Comparison of ENCODE assay signal across 15 cellular contexts in genomic region chr22:49671331-49672012, GRCh38.
A peak's percentile ranks its signal among the peaks of the same experiment; 100 is the strongest.
DNase-seq lines count a peak whose midpoint lies in the region; ATAC-seq, FAIRE-seq and TF ChIP-seq lines count a peak whose summit lies in the region.
"Had no signal": no experiment of that assay in that cellular context is flagged by ENCODE, and none has a peak within 500 bp of the region (broad histone marks: within the 10 kb centered on the region; RNA-seq: fewer than 3 reads in every experiment).

No MANE protein-coding gene starts in this region.

- DNase-seq in activated CD4-positive, alpha-beta T cell treated with anti-CD3 and anti-CD28 coated beads for 1 hour = peak; percentile 5
- DNase-seq in activated CD4-positive, alpha-beta T cell treated with anti-CD3 and anti-CD28 coated beads for 4 hours = no peak
- DNase-seq in WERI-Rb-1 (no peak), endothelial cell of umbilical vein (ENCODE audit: low read depth, low spot score) (no peak), spleen (no peak), HFFc6 (no peak), NCI-H2029 treated with DMSO at 0.1 percent for 48 hours (lab: John Stamatoyannopoulos, UW) (no peak)
- DNase-seq: amygdala, GDM1, GOT3, NCI-H446 had no signal

- no peaks in the 10 kb centered on the region for H4K20me1 ChIP-seq in endothelial cell of umbilical vein (replicated peaks; ENCODE audit: control insufficient read depth, extremely low read depth, insufficient read depth, low read length)

- H3K9me3 Mint-ChIP-seq in HFFc6 = peaks cover 27% of the 10 kb centered on the region; the same call in 1 of the 2 replicates

- BruUV-seq in endothelial cell of umbilical vein (replicated peaks; lab: Mats Ljungman, UMichigan) = no TSS peak

- H3K36me3 Mint-ChIP-seq in HFFc6 (ENCODE audit: low read depth) = peaks cover 6% of the 10 kb centered on the region; the same call in 1 of the 2 replicates

- no peak overlapping the region for H3K4me2 ChIP-seq in endothelial cell of umbilical vein (ENCODE audit: insufficient read depth, low read length)

- TF ChIP-seq CTCF in WERI-Rb-1 (IDR thresholded peaks at IDR 0.05; ENCODE audit: low read depth, low read length) (no peak), endothelial cell of umbilical vein (IDR thresholded peaks at IDR 0.05; ENCODE audit: extremely low read depth in 1 of 2, insufficient read depth in 1 of 2, low read depth in 1 of 2, low read length in 2 of 2) (no peak), spleen (IDR thresholded peaks at IDR 0.05 in 8 of 11, conservative IDR thresholded peaks at IDR 0.05 in 3 of 11) (no peak), HFFc6 (IDR thresholded peaks at IDR 0.05) (no peak)

- no peaks in the 10 kb centered on the region for H3K4me1 Mint-ChIP-seq in HFFc6 (ENCODE audit: low read depth)

- H3K27me3 Mint-ChIP-seq in HFFc6 (ENCODE audit: insufficient read depth) = peaks cover 9% of the 10 kb centered on the region

- CTCF ChIA-PET in endothelial cell of umbilical vein (lab: Charles Lee) = interaction anchor here (2.4 kb wide), 1 partner anchor 14 kb away, joined by 10 read pairs; no protein-coding TSS in a partner anchor

- no peaks in the 10 kb centered on the region for H3K79me2 ChIP-seq in endothelial cell of umbilical vein (ENCODE audit: control insufficient read depth, insufficient read depth, low read length)

- no peak overlapping the region for H3K27ac Mint-ChIP-seq in HFFc6

- no peaks in the 10 kb centered on the region for H3K9me1 ChIP-seq in endothelial cell of umbilical vein (replicated peaks; ENCODE audit: control insufficient read depth, extremely low read depth, insufficient read depth, low read length)

- POLR2A ChIA-PET in endothelial cell of umbilical vein (lab: Charles Lee) = no interaction called here

- no peak for TF ChIP-seq POLR2A in endothelial cell of umbilical vein (IDR thresholded peaks at IDR 0.05; ENCODE audit: low read depth, low read length)
- no peak for TF ChIP-seq POLR2A in spleen (IDR thresholded peaks at IDR 0.05)

- no peak overlapping the region for H3K27ac ChIP-seq in WERI-Rb-1
- H3K27ac ChIP-seq in endothelial cell of umbilical vein (ENCODE audit: insufficient read depth, low read depth, low read length) = no peak overlapping the region
- no peak overlapping the region for H3K27ac ChIP-seq in spleen
- H3K27ac ChIP-seq: epithelial cell of prostate, RWPE1, VCaP had no signal

- H3K4me3 Mint-ChIP-seq in HFFc6 = no peak overlapping the region

- dilution Hi-C loops in endothelial cell of umbilical vein (cut with MboI; ENCODE audit: extremely low pct_ligation_motif_present, low sequenced_read_pairs) = no loop called here

- intact Hi-C loops in endothelial cell of umbilical vein (cut with micrococcal nuclease) (loop anchor here (2.0 kb wide), 1 partner anchor 29 kb away; no protein-coding TSS in a partner anchor), spleen (cut with DNase I; ENCODE audit: low total_unique reads) (no loop called here)

- WGBS in spleen, 5 donors = 19 to 35% (median 25%) methylated on average over 28 of the region's 28 CpGs

- H3K36me3 ChIP-seq in WERI-Rb-1 (no peaks in the 10 kb centered on the region), endothelial cell of umbilical vein (ENCODE audit: control insufficient read depth in 2 of 2, extremely low read depth in 1 of 2, insufficient read depth in 2 of 2, low read length in 2 of 2) (no peaks in the 10 kb centered on the region), spleen (no peaks in the 10 kb centered on the region)

- peaks cover 7% of the 10 kb centered on the region for H3K9me3 ChIP-seq in WERI-Rb-1 (ENCODE audit: severe bottlenecking)
- no peaks in the 10 kb centered on the region for H3K9me3 ChIP-seq in endothelial cell of umbilical vein (replicated peaks; ENCODE audit: control insufficient read depth, insufficient read depth, low read length)
- H3K9me3 ChIP-seq in spleen = peaks cover 0 to 10% (median 0%) of the 10 kb centered on the region in 8 donors

- no peak overlapping the region for H3K9ac ChIP-seq in endothelial cell of umbilical vein (replicated peaks; ENCODE audit: extremely low read depth, insufficient read depth, low read length)

- no peak for ATAC-seq in HG03139 (IDR thresholded peaks at IDR 0.05; ENCODE audit: unreplicated experiment)

- peaks cover 11% of the 10 kb centered on the region for H3K27me3 ChIP-seq in WERI-Rb-1 (ENCODE audit: insufficient read depth, low read depth, severe bottlenecking)
- H3K27me3 ChIP-seq in endothelial cell of umbilical vein (ENCODE audit: control insufficient read depth in 2 of 2, insufficient read depth in 2 of 2, low read length in 2 of 2) = peaks cover 15 to 20% of the 10 kb centered on the region in 2 experiments
- peaks cover 0 to 62% (median 31%) of the 10 kb centered on the region in 7 donors for H3K27me3 ChIP-seq in spleen (replicated peaks in 1 of 7)

- H3K4me3 ChIP-seq in WERI-Rb-1 (ENCODE audit: low read depth, low read length) = peak overlapping the region; percentile 39
- no peak overlapping the region for H3K4me3 ChIP-seq in endothelial cell of umbilical vein (replicated peaks in 1 of 3; ENCODE audit: insufficient read depth in 1 of 3, low read depth in 1 of 3, low read length in 3 of 3)
- H3K4me3 ChIP-seq in spleen = peak overlapping the region in 6 of 8 donors; percentile 21 to 78 (median 44)

- FAIRE-seq in endothelial cell of umbilical vein (lab: Jason Lieb, UNC) = no peak

- H3K4me1 ChIP-seq in endothelial cell of umbilical vein (ENCODE audit: control insufficient read depth, extremely low read depth, insufficient read depth, low read length) (peaks cover 11% of the 10 kb centered on the region), spleen (peaks cover 8 to 37% (median 21%) of the 10 kb centered on the region in 6 donors)

- H2AFZ ChIP-seq in endothelial cell of umbilical vein (ENCODE audit: low read depth, low read length) = peak overlapping the region; percentile 49

TF ChIP-seq in endothelial cell of umbilical vein, 7 proteins besides CTCF, POLR2A, EP300 and RAD21:
- TF ChIP-seq, protein P1, sequence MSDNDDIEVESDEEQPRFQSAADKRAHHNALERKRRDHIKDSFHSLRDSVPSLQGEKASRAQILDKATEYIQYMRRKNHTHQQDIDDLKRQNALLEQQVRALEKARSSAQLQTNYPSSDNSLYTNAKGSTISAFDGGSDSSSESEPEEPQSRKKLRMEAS (IDR thresholded peaks at IDR 0.05; ENCODE audit: insufficient read depth, insufficient read length) = no peak
- peak; percentile 59 for TF ChIP-seq EZH2 (IDR thresholded peaks at IDR 0.05; ENCODE audit: borderline replicate concordance, low read depth, low read length, severe bottlenecking)
- no peak for TF ChIP-seq MYC (IDR thresholded peaks at IDR 0.05; ENCODE audit: low read depth, low read length)
- no peak for TF ChIP-seq JUN (IDR thresholded peaks at IDR 0.05; ENCODE audit: borderline replicate concordance, insufficient read depth, insufficient read length, low read depth)
- no peak for TF ChIP-seq POLR2AphosphoS5 (IDR thresholded peaks at IDR 0.05; ENCODE audit: insufficient read depth, low read depth, low read length)

Comparison
In these comparisons a context has a peak if more than half of its experiments do, and no peak if none do; other contexts are left out.
1. H3K4me3 ChIP-seq: peak in WERI-Rb-1 (single experiment) and spleen (6 of 8); none in endothelial cell of umbilical vein (0 of 3).